ENCODE assay signal across 2 cellular contexts in genomic region chr21:41877901-41878830, GRCh38.
TF ChIP-seq lines count a peak whose summit lies in the region.

No MANE protein-coding gene starts in this region.

TF ChIP-seq in GM12891, 5 proteins besides CTCF, POLR2A, EP300 and RAD21:
- no peak for TF ChIP-seq SPI1 (IDR thresholded peaks at IDR 0.05; ENCODE audit: low read depth, low read length)
- no peak for TF ChIP-seq POU2F2 (IDR thresholded peaks at IDR 0.05; ENCODE audit: low read depth, low read length)
- TF ChIP-seq PAX5 (IDR thresholded peaks at IDR 0.05; ENCODE audit: insufficient read depth, low read length, severe bottlenecking), result no peak
- TF ChIP-seq TAF1 (IDR thresholded peaks at IDR 0.05; ENCODE audit: low read depth, low read length), result no peak
TF ChIP-seq in GM12891: peak in this region for 0.

TF ChIP-seq in HepG2, 621 proteins besides CTCF, POLR2A, EP300 and RAD21 (continues in another document):
- TF ChIP-seq RERE (CRISPR knock-in tag; IDR thresholded peaks at IDR 0.05; ENCODE audit: low read depth) (no peak), PPARG (CRISPR knock-in tag; conservative IDR thresholded peaks at IDR 0.05) (no peak), DMAP1 (CRISPR knock-in tag; IDR thresholded peaks at IDR 0.05) (peak; percentile 52; the same call in 1 of the 2 replicates), POLR2AphosphoS2 (IDR thresholded peaks at IDR 0.05; ENCODE audit: low read depth, low read length) (no peak), NR3C1 (CRISPR knock-in tag; IDR thresholded peaks at IDR 0.05) (no peak), ZNF333 (CRISPR knock-in tag; IDR thresholded peaks at IDR 0.05; ENCODE audit: borderline replicate concordance) (no peak), ZNF75D (CRISPR knock-in tag; IDR thresholded peaks at IDR 0.05; ENCODE audit: borderline replicate concordance) (no peak), SMC3 (IDR thresholded peaks at IDR 0.05; ENCODE audit: low read length) (no peak), ZNF562 (CRISPR knock-in tag; IDR thresholded peaks at IDR 0.05; ENCODE audit: borderline replicate concordance) (no peak), CCAR2 (optimal IDR thresholded peaks at IDR 0.05; ENCODE audit: low read depth, low read length) (no peak), ZNF652 (CRISPR knock-in tag; IDR thresholded peaks at IDR 0.05; ENCODE audit: borderline replicate concordance, low read depth) (no peak), KLF12 (CRISPR knock-in tag; IDR thresholded peaks at IDR 0.05; ENCODE audit: borderline replicate concordance) (peak; percentile 18; the same call in 1 of the 2 replicates), ZNF770 (CRISPR knock-in tag; IDR thresholded peaks at IDR 0.05) (no peak), PHF5A (CRISPR knock-in tag; IDR thresholded peaks at IDR 0.05; ENCODE audit: low read depth, unreplicated experiment) (no peak), ZNF619 (CRISPR knock-in tag; IDR thresholded peaks at IDR 0.05) (no peak), TAF1 (CRISPR knock-in tag; IDR thresholded peaks at IDR 0.05) (no peak), ZSCAN20 (CRISPR knock-in tag; IDR thresholded peaks at IDR 0.05; ENCODE audit: borderline replicate concordance) (no peak), SMAD9 (CRISPR knock-in tag; IDR thresholded peaks at IDR 0.05) (no peak), SOX6 (IDR thresholded peaks at IDR 0.05) (no peak), SOX6 (CRISPR knock-in tag; IDR thresholded peaks at IDR 0.05) (0 out of 2 replicates have a peak, but pooled peaks have one; percentile 16), TP53 (CRISPR knock-in tag; conservative IDR thresholded peaks at IDR 0.05) (no peak), MZF1 (CRISPR knock-in tag; IDR thresholded peaks at IDR 0.05; ENCODE audit: borderline replicate concordance) (no peak), ZNF260 (CRISPR knock-in tag; IDR thresholded peaks at IDR 0.05; ENCODE audit: borderline replicate concordance, low read depth) (no peak), MLXIP (CRISPR knock-in tag; IDR thresholded peaks at IDR 0.05; ENCODE audit: borderline replicate concordance) (no peak), FOXA1 (IDR thresholded peaks at IDR 0.05) (no peak), FOXA1 (CRISPR knock-in tag; IDR thresholded peaks at IDR 0.05) (no peak), ZFX (CRISPR knock-in tag; IDR thresholded peaks at IDR 0.05; ENCODE audit: low read depth) (0 out of 2 replicates have a peak, but pooled peaks have one; percentile 27), HBP1 (CRISPR knock-in tag; IDR thresholded peaks at IDR 0.05; ENCODE audit: low read depth) (no peak), DPF2 (CRISPR knock-in tag; IDR thresholded peaks at IDR 0.05; ENCODE audit: borderline replicate concordance, low read depth) (no peak)
- TF ChIP-seq, protein P1, sequence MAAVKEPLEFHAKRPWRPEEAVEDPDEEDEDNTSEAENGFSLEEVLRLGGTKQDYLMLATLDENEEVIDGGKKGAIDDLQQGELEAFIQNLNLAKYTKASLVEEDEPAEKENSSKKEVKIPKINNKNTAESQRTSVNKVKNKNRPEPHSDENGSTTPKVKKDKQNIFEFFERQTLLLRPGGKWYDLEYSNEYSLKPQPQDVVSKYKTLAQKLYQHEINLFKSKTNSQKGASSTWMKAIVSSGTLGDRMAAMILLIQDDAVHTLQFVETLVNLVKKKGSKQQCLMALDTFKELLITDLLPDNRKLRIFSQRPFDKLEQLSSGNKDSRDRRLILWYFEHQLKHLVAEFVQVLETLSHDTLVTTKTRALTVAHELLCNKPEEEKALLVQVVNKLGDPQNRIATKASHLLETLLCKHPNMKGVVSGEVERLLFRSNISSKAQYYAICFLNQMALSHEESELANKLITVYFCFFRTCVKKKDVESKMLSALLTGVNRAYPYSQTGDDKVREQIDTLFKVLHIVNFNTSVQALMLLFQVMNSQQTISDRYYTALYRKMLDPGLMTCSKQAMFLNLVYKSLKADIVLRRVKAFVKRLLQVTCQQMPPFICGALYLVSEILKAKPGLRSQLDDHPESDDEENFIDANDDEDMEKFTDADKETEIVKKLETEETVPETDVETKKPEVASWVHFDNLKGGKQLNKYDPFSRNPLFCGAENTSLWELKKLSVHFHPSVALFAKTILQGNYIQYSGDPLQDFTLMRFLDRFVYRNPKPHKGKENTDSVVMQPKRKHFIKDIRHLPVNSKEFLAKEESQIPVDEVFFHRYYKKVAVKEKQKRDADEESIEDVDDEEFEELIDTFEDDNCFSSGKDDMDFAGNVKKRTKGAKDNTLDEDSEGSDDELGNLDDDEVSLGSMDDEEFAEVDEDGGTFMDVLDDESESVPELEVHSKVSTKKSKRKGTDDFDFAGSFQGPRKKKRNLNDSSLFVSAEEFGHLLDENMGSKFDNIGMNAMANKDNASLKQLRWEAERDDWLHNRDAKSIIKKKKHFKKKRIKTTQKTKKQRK (IDR thresholded peaks at IDR 0.05; ENCODE audit: low read length), result no peak
- TF ChIP-seq, protein P2, sequence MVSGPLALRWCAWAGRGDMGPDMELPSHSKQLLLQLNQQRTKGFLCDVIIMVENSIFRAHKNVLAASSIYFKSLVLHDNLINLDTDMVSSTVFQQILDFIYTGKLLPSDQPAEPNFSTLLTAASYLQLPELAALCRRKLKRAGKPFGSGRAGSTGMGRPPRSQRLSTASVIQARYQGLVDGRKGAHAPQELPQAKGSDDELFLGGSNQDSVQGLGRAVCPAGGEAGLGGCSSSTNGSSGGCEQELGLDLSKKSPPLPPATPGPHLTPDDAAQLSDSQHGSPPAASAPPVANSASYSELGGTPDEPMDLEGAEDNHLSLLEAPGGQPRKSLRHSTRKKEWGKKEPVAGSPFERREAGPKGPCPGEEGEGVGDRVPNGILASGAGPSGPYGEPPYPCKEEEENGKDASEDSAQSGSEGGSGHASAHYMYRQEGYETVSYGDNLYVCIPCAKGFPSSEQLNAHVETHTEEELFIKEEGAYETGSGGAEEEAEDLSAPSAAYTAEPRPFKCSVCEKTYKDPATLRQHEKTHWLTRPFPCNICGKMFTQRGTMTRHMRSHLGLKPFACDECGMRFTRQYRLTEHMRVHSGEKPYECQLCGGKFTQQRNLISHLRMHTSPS (CRISPR knock-in tag; IDR thresholded peaks at IDR 0.05; ENCODE audit: low read depth), result no peak
- TF ChIP-seq, protein P3, sequence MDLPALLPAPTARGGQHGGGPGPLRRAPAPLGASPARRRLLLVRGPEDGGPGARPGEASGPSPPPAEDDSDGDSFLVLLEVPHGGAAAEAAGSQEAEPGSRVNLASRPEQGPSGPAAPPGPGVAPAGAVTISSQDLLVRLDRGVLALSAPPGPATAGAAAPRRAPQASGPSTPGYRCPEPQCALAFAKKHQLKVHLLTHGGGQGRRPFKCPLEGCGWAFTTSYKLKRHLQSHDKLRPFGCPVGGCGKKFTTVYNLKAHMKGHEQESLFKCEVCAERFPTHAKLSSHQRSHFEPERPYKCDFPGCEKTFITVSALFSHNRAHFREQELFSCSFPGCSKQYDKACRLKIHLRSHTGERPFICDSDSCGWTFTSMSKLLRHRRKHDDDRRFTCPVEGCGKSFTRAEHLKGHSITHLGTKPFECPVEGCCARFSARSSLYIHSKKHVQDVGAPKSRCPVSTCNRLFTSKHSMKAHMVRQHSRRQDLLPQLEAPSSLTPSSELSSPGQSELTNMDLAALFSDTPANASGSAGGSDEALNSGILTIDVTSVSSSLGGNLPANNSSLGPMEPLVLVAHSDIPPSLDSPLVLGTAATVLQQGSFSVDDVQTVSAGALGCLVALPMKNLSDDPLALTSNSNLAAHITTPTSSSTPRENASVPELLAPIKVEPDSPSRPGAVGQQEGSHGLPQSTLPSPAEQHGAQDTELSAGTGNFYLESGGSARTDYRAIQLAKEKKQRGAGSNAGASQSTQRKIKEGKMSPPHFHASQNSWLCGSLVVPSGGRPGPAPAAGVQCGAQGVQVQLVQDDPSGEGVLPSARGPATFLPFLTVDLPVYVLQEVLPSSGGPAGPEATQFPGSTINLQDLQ (CRISPR knock-in tag; IDR thresholded peaks at IDR 0.05), result no peak
- TF ChIP-seq, protein P4, sequence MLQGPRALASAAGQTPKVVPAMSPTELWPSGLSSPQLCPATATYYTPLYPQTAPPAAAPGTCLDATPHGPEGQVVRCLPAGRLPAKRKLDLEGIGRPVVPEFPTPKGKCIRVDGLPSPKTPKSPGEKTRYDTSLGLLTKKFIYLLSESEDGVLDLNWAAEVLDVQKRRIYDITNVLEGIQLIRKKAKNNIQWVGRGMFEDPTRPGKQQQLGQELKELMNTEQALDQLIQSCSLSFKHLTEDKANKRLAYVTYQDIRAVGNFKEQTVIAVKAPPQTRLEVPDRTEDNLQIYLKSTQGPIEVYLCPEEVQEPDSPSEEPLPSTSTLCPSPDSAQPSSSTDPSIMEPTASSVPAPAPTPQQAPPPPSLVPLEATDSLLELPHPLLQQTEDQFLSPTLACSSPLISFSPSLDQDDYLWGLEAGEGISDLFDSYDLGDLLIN (CRISPR knock-in tag; IDR thresholded peaks at IDR 0.05; ENCODE audit: borderline replicate concordance), result no peak
